ENCODE assay signal across 1 cellular context in the genomic region with DNA sequence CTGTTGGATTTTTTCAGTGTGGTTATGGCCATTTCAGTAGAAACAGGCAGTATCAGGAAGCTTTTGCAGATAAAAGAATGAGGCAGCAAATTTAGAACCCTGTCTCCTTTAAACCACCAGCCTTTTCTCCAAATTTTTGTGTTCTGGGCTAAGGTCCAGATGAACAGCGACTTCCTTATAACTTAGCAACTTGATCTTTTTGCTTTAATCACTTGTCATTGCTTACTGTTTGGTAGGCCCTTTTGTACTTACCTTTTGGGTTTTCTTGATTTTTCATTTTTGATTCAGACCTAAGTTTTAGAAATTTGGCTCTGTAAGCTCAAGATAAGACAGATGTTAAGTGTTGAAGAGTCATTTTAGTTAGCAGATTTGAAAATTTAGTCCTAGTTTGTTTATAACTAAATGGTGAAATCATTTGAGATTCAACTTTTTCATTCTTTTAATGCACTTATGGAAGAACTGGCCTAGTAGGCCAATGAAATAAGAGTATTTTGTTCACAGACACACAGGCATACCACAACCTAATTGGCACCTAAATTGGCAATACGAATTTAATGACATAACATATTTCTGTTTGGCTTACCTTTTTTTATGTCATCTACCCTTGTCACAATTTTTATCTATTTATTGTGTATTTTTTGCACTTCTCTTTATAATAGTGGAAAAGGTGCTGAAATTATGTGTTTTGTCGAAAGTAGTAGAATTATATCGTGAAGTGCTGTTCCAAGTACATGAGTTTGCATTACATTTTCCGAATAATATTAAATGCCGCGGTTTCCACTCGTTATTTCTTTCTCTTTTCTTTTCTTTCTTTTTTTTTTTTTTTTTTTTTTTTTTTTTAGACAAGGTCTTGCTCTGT.
TF ChIP-seq lines count a peak whose summit lies in the region.

No MANE protein-coding gene starts in this region.

TF ChIP-seq in K562, 482 proteins besides CTCF, POLR2A, EP300 and RAD21 (continued from another document and continues in another):
- TF ChIP-seq, protein P1, sequence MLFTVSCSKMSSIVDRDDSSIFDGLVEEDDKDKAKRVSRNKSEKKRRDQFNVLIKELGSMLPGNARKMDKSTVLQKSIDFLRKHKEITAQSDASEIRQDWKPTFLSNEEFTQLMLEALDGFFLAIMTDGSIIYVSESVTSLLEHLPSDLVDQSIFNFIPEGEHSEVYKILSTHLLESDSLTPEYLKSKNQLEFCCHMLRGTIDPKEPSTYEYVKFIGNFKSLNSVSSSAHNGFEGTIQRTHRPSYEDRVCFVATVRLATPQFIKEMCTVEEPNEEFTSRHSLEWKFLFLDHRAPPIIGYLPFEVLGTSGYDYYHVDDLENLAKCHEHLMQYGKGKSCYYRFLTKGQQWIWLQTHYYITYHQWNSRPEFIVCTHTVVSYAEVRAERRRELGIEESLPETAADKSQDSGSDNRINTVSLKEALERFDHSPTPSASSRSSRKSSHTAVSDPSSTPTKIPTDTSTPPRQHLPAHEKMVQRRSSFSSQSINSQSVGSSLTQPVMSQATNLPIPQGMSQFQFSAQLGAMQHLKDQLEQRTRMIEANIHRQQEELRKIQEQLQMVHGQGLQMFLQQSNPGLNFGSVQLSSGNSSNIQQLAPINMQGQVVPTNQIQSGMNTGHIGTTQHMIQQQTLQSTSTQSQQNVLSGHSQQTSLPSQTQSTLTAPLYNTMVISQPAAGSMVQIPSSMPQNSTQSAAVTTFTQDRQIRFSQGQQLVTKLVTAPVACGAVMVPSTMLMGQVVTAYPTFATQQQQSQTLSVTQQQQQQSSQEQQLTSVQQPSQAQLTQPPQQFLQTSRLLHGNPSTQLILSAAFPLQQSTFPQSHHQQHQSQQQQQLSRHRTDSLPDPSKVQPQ (CRISPR knock-in tag; IDR thresholded peaks at IDR 0.05; ENCODE audit: borderline replicate concordance), result no peak
- TF ChIP-seq COPS2 (conservative IDR thresholded peaks at IDR 0.05) (no peak), POLR2H (tag; IDR thresholded peaks at IDR 0.05; ENCODE audit: low read depth) (peak; percentile 56), CCNT2 (IDR thresholded peaks at IDR 0.05; ENCODE audit: borderline replicate concordance, extremely low read depth, insufficient read length, low read depth, low read length) (peak; percentile 24), NONO (IDR thresholded peaks at IDR 0.05; ENCODE audit: low read depth in 2 of 2, low read length in 1 of 2) (no peak), EHMT2 (IDR thresholded peaks at IDR 0.05) (no peak), CCAR2 (IDR thresholded peaks at IDR 0.05; ENCODE audit: low read depth, low read length) (no peak), ZNF444 (CRISPR knock-in tag; IDR thresholded peaks at IDR 0.05) (no peak), ZNF77 (CRISPR knock-in tag; IDR thresholded peaks at IDR 0.05) (no peak), NCOA4 (IDR thresholded peaks at IDR 0.05; ENCODE audit: partially characterized antibody) (no peak), FOS (IDR thresholded peaks at IDR 0.05; ENCODE audit: extremely low read depth, insufficient read length) (no peak), BCOR (IDR thresholded peaks at IDR 0.05) (no peak), MTA1 (IDR thresholded peaks at IDR 0.05; ENCODE audit: borderline replicate concordance) (no peak), XRCC3 (IDR thresholded peaks at IDR 0.05) (no peak), CBX1 (IDR thresholded peaks at IDR 0.05; ENCODE audit: low read depth) (no peak)
- TF ChIP-seq, protein P2, sequence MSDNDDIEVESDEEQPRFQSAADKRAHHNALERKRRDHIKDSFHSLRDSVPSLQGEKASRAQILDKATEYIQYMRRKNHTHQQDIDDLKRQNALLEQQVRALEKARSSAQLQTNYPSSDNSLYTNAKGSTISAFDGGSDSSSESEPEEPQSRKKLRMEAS (CRISPR knock-in tag; IDR thresholded peaks at IDR 0.05), result no peak
- TF ChIP-seq, protein P3, sequence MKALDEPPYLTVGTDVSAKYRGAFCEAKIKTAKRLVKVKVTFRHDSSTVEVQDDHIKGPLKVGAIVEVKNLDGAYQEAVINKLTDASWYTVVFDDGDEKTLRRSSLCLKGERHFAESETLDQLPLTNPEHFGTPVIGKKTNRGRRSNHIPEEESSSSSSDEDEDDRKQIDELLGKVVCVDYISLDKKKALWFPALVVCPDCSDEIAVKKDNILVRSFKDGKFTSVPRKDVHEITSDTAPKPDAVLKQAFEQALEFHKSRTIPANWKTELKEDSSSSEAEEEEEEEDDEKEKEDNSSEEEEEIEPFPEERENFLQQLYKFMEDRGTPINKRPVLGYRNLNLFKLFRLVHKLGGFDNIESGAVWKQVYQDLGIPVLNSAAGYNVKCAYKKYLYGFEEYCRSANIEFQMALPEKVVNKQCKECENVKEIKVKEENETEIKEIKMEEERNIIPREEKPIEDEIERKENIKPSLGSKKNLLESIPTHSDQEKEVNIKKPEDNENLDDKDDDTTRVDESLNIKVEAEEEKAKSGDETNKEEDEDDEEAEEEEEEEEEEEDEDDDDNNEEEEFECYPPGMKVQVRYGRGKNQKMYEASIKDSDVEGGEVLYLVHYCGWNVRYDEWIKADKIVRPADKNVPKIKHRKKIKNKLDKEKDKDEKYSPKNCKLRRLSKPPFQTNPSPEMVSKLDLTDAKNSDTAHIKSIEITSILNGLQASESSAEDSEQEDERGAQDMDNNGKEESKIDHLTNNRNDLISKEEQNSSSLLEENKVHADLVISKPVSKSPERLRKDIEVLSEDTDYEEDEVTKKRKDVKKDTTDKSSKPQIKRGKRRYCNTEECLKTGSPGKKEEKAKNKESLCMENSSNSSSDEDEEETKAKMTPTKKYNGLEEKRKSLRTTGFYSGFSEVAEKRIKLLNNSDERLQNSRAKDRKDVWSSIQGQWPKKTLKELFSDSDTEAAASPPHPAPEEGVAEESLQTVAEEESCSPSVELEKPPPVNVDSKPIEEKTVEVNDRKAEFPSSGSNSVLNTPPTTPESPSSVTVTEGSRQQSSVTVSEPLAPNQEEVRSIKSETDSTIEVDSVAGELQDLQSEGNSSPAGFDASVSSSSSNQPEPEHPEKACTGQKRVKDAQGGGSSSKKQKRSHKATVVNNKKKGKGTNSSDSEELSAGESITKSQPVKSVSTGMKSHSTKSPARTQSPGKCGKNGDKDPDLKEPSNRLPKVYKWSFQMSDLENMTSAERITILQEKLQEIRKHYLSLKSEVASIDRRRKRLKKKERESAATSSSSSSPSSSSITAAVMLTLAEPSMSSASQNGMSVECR (CRISPR knock-in tag; IDR thresholded peaks at IDR 0.05), result no peak
- TF ChIP-seq, protein P4, sequence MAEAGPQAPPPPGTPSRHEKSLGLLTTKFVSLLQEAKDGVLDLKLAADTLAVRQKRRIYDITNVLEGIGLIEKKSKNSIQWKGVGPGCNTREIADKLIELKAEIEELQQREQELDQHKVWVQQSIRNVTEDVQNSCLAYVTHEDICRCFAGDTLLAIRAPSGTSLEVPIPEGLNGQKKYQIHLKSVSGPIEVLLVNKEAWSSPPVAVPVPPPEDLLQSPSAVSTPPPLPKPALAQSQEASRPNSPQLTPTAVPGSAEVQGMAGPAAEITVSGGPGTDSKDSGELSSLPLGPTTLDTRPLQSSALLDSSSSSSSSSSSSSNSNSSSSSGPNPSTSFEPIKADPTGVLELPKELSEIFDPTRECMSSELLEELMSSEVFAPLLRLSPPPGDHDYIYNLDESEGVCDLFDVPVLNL (CRISPR knock-in tag; IDR thresholded peaks at IDR 0.05; ENCODE audit: low read depth), result no peak
- TF ChIP-seq, protein P5, sequence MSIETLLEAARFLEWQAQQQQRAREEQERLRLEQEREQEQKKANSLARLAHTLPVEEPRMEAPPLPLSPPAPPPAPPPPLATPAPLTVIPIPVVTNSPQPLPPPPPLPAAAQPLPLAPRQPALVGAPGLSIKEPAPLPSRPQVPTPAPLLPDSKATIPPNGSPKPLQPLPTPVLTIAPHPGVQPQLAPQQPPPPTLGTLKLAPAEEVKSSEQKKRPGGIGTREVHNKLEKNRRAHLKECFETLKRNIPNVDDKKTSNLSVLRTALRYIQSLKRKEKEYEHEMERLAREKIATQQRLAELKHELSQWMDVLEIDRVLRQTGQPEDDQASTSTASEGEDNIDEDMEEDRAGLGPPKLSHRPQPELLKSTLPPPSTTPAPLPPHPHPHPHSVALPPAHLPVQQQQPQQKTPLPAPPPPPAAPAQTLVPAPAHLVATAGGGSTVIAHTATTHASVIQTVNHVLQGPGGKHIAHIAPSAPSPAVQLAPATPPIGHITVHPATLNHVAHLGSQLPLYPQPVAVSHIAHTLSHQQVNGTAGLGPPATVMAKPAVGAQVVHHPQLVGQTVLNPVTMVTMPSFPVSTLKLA (conservative IDR thresholded peaks at IDR 0.05), result 0 out of 4 replicates have a peak, but pooled peaks of 1 of the 2 experiments have one; percentile 18
- TF ChIP-seq, protein P6, sequence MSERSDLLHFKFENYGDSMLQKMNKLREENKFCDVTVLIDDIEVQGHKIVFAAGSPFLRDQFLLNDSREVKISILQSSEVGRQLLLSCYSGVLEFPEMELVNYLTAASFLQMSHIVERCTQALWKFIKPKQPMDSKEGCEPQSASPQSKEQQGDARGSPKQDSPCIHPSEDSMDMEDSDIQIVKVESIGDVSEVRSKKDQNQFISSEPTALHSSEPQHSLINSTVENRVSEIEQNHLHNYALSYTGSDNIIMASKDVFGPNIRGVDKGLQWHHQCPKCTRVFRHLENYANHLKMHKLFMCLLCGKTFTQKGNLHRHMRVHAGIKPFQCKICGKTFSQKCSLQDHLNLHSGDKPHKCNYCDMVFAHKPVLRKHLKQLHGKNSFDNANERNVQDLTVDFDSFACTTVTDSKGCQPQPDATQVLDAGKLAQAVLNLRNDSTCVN (CRISPR knock-in tag; IDR thresholded peaks at IDR 0.05), result no peak
- TF ChIP-seq, protein P7, sequence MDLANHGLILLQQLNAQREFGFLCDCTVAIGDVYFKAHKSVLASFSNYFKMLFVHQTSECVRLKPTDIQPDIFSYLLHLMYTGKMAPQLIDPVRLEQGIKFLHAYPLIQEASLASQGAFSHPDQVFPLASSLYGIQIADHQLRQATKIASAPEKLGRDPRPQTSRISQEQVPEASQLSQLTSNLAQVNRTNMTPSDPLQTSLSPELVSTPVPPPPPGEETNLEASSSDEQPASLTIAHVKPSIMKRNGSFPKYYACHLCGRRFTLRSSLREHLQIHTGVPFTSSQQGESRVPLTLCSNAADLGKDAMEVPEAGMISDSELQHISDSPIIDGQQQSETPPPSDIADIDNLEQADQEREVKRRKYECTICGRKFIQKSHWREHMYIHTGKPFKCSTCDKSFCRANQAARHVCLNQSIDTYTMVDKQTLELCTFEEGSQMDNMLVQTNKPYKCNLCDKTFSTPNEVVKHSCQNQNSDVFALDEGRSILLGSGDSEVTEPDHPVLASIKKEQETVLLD (IDR thresholded peaks at IDR 0.05), result no peak
- TF ChIP-seq, protein P8, sequence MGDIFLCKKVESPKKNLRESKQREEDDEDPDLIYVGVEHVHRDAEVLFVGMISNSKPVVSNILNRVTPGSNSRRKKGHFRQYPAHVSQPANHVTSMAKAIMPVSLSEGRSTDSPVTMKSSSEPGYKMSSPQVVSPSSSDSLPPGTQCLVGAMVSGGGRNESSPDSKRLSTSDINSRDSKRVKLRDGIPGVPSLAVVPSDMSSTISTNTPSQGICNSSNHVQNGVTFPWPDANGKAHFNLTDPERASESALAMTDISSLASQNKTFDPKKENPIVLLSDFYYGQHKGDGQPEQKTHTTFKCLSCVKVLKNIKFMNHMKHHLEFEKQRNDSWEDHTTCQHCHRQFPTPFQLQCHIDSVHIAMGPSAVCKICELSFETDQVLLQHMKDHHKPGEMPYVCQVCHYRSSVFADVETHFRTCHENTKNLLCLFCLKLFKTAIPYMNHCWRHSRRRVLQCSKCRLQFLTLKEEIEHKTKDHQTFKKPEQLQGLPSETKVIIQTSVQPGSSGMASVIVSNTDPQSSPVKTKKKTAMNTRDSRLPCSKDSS (IDR thresholded peaks at IDR 0.05; ENCODE audit: low read depth, partially characterized antibody), result no peak
- TF ChIP-seq, protein P9, sequence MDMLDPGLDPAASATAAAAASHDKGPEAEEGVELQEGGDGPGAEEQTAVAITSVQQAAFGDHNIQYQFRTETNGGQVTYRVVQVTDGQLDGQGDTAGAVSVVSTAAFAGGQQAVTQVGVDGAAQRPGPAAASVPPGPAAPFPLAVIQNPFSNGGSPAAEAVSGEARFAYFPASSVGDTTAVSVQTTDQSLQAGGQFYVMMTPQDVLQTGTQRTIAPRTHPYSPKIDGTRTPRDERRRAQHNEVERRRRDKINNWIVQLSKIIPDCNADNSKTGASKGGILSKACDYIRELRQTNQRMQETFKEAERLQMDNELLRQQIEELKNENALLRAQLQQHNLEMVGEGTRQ (CRISPR knock-in tag; IDR thresholded peaks at IDR 0.05), result no peak
- TF ChIP-seq, protein P10, sequence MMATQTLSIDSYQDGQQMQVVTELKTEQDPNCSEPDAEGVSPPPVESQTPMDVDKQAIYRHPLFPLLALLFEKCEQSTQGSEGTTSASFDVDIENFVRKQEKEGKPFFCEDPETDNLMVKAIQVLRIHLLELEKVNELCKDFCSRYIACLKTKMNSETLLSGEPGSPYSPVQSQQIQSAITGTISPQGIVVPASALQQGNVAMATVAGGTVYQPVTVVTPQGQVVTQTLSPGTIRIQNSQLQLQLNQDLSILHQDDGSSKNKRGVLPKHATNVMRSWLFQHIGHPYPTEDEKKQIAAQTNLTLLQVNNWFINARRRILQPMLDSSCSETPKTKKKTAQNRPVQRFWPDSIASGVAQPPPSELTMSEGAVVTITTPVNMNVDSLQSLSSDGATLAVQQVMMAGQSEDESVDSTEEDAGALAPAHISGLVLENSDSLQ (IDR thresholded peaks at IDR 0.05), result peak; percentile 12; the same call in 1 of the 2 replicates
- TF ChIP-seq, protein P11, sequence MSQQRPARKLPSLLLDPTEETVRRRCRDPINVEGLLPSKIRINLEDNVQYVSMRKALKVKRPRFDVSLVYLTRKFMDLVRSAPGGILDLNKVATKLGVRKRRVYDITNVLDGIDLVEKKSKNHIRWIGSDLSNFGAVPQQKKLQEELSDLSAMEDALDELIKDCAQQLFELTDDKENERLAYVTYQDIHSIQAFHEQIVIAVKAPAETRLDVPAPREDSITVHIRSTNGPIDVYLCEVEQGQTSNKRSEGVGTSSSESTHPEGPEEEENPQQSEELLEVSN (IDR thresholded peaks at IDR 0.05; ENCODE audit: borderline replicate concordance in 1 of 2, extremely low read depth in 1 of 2, insufficient read depth in 1 of 2, insufficient read length in 1 of 2, low read depth in 1 of 2, low read length in 1 of 2, poor library complexity in 1 of 2, severe bottlenecking in 1 of 2), result no peak
- TF ChIP-seq, protein P12, sequence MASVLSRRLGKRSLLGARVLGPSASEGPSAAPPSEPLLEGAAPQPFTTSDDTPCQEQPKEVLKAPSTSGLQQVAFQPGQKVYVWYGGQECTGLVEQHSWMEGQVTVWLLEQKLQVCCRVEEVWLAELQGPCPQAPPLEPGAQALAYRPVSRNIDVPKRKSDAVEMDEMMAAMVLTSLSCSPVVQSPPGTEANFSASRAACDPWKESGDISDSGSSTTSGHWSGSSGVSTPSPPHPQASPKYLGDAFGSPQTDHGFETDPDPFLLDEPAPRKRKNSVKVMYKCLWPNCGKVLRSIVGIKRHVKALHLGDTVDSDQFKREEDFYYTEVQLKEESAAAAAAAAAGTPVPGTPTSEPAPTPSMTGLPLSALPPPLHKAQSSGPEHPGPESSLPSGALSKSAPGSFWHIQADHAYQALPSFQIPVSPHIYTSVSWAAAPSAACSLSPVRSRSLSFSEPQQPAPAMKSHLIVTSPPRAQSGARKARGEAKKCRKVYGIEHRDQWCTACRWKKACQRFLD (CRISPR knock-in tag; IDR thresholded peaks at IDR 0.05), result no peak
